In genomic region chr4:101762025-101762424, GRCh38 we compare ENCODE assay signal across 20 cellular contexts. TPM values are rescaled to one million over a fixed set of nuclear protein-coding genes. Genes with fewer than 3 reads are reported as not detected.
"Had no signal": no experiment of that assay in that cellular context is flagged by ENCODE, and none has a peak within 500 bp of the region (broad histone marks: within the 10 kb centered on the region; RNA-seq: fewer than 3 reads in every experiment).

No MANE protein-coding gene starts in this region.

- H3K27ac ChIP-seq: ascending aorta, left ventricle myocardium inferior, right atrium auricular region, skin epidermis, testis had no signal

- DNase-seq: activated CD4-positive, alpha-beta T cell treated with anti-CD3 and anti-CD28 coated beads, Interleukin-2, amount 50 U/mL, for 1 hour; activated naive CD4-positive, alpha-beta T cell treated with anti-CD3 and anti-CD28 coated beads for 36 hours; activated naive CD8-positive, alpha-beta T cell treated with anti-CD3 and anti-CD28 coated beads, Interleukin-2, amount 50 U/mL, for 24 hours; activated T-cell treated with anti-CD3 and anti-CD28 coated beads for 4 hours; cerebellar nuclear complex; dermis blood vessel endothelial cell; erythroblast; hypothalamus; left ventricle myocardium inferior; natural killer cell; stimulated activated CD4-positive, alpha-beta T cell treated with anti-CD3 and anti-CD28 coated beads, Interleukin-4, amount 100 ng/mL, for 24 hours; SW 1271; testis had no signal

- H3K27me3 ChIP-seq: ascending aorta, breast epithelium, right atrium auricular region, testis had no signal

- H3K36me3 Mint-ChIP-seq: natural killer cell had no signal

- H3K4me3 ChIP-seq: ascending aorta, breast epithelium, left ventricle myocardium inferior, right atrium auricular region, skin epidermis, testis had no signal

- H3K9me3 Mint-ChIP-seq: activated naive CD4-positive, alpha-beta T cell treated with anti-CD3 and anti-CD28 coated beads for 36 hours; T-helper 2 cell treated with Interferon-gamma antibody and Interleukin-4, amounts not matched to agents 5 μg/mL and 100 μg/mL, for 36 hours had no signal

- ATAC-seq: activated CD4-positive, CD25-positive, alpha-beta regulatory T cell treated with anti-CD3 and anti-CD28 coated beads, Interleukin-2, amount 50 U/mL, for 24 hours; activated naive CD8-positive, alpha-beta T cell treated with anti-CD3 and anti-CD28 coated beads, Interleukin-2, amount 50 U/mL, for 24 hours; natural killer cell had no signal

- H3K36me3 ChIP-seq: ascending aorta, breast epithelium, left ventricle myocardium inferior, right atrium auricular region had no signal

- H3K9me3 ChIP-seq: ascending aorta, testis had no signal

- H3K4me1 ChIP-seq: ascending aorta, breast epithelium, left ventricle myocardium inferior, right atrium auricular region, testis had no signal

- H3K27ac Mint-ChIP-seq: activated naive CD4-positive, alpha-beta T cell treated with anti-CD3 and anti-CD28 coated beads for 36 hours; activated naive CD8-positive, alpha-beta T cell treated with anti-CD3 and anti-CD28 coated beads, Interleukin-2, amount 50 U/mL, for 24 hours; natural killer cell; stimulated activated naive CD8-positive, alpha-beta T cell treated with anti-CD3 and anti-CD28 coated beads, Interleukin-15, Interleukin-2, amounts not matched to agents 100 ng/mL and 50 ng/mL, for 24 hours; T-helper 2 cell treated with Interferon-gamma antibody and Interleukin-4, amounts not matched to agents 5 μg/mL and 100 μg/mL, for 36 hours had no signal

- H3K4me3 Mint-ChIP-seq: activated naive CD4-positive, alpha-beta T cell treated with anti-CD3 and anti-CD28 coated beads for 36 hours; activated naive CD8-positive, alpha-beta T cell treated with anti-CD3 and anti-CD28 coated beads, Interleukin-2, amount 50 U/mL, for 24 hours; natural killer cell; stimulated activated naive CD8-positive, alpha-beta T cell treated with anti-CD3 and anti-CD28 coated beads, Interleukin-15, Interleukin-2, amounts not matched to agents 100 ng/mL and 50 ng/mL, for 24 hours; T-helper 2 cell treated with Interferon-gamma antibody and Interleukin-4, amounts not matched to agents 5 μg/mL and 100 μg/mL, for 36 hours had no signal

- H3K4me1 Mint-ChIP-seq: activated naive CD8-positive, alpha-beta T cell treated with anti-CD3 and anti-CD28 coated beads, Interleukin-2, amount 50 U/mL, for 24 hours; natural killer cell had no signal

RNA-seq across cellular contexts. Expression of gene BANK1, which starts 28.5 kb away (rescaled TPM):
- total RNA-seq: ascending aorta, dermis blood vessel endothelial cell had no signal
